1 cellular context compared by ENCODE assay signal in the genomic region with DNA sequence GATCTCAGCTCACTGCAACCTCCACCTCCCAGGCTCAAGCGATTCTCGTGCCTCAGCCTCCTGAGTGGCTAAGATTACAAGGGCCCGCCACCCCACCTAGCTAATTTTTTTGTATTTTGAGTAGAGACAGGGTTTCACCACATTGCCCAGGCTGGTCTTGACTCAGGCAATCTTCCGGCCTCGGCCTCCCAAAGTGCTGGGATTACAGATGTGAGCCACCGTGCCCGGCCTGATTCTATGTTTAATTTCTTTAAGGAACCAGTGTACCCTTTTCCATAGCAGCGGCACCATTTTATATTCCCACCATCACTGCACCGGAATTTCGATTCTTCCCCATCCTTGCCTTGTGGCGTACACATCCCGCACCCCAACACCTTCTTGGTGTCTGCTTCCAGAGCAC.
TF ChIP-seq lines count a peak whose summit lies in the region.

No MANE protein-coding gene starts in this region.

TF ChIP-seq in IMR-90, 13 proteins besides CTCF, POLR2A, EP300 and RAD21:
- TF ChIP-seq RCOR1 (IDR thresholded peaks at IDR 0.05; ENCODE audit: insufficient replicate concordance, low read length), result no peak
- TF ChIP-seq BHLHE40 (IDR thresholded peaks at IDR 0.05; ENCODE audit: low read depth, low read length), result no peak
- no peak for TF ChIP-seq CEBPB (IDR thresholded peaks at IDR 0.05; ENCODE audit: low read depth, low read length)
- TF ChIP-seq CHD1 (IDR thresholded peaks at IDR 0.05; ENCODE audit: low read depth, low read length), result no peak
- no peak for TF ChIP-seq NFE2L2 (IDR thresholded peaks at IDR 0.05; ENCODE audit: low read depth, low read length)
- no peak for TF ChIP-seq RFX5 (IDR thresholded peaks at IDR 0.05; ENCODE audit: low read depth, low read length)
- no peak for TF ChIP-seq MAFK (IDR thresholded peaks at IDR 0.05; ENCODE audit: low read depth, low read length)
- no peak for TF ChIP-seq SMC3 (IDR thresholded peaks at IDR 0.05; ENCODE audit: low read depth, low read length)
